ENCODE assay signal across 1 cellular context in the genomic region with DNA sequence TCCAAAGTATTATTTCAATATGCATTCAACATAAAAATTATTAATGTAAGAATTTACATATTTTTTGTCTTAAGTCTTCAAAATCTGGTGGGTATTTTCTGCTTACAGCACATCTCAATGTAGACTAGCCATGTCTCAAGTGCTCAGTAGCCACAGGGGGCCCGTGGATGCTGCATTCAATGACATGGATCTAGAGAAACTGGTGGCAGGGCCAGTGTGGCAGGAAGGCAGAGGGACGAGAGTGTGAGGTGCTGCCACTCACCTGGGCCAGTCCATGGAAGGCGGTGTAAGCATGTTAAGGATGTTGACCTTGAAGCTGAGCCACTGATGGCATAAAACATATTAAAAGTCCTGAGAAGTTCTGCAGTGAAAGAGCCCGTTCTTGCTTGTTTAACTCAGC.
TF ChIP-seq lines count a peak whose summit lies in the region.

No MANE protein-coding gene starts in this region.

TF ChIP-seq in H1, 55 proteins besides CTCF, POLR2A, EP300 and RAD21:
- TF ChIP-seq TCF12 (IDR thresholded peaks at IDR 0.05; ENCODE audit: low read depth, low read length) (no peak), KDM4A (IDR thresholded peaks at IDR 0.05; ENCODE audit: low read depth, low read length, severe bottlenecking) (no peak), MAFK (IDR thresholded peaks at IDR 0.05; ENCODE audit: low read depth, low read length) (no peak), CREB1 (IDR thresholded peaks at IDR 0.05) (no peak), CBX8 (IDR thresholded peaks at IDR 0.05; ENCODE audit: borderline replicate concordance, low read depth, low read length) (no peak), RNF2 (IDR thresholded peaks at IDR 0.05; ENCODE audit: borderline replicate concordance, low read depth, low read length, missing control alignments, poor library complexity, severe bottlenecking) (no peak), SIX5 (IDR thresholded peaks at IDR 0.05; ENCODE audit: low read depth, low read length) (no peak), FOSL1 (IDR thresholded peaks at IDR 0.05; ENCODE audit: insufficient read depth, low read depth, low read length) (no peak), RXRA (IDR thresholded peaks at IDR 0.05; ENCODE audit: insufficient read depth, low read depth, low read length) (no peak), EGR1 (IDR thresholded peaks at IDR 0.05; ENCODE audit: borderline replicate concordance, low read depth, low read length) (no peak), SIN3A (conservative IDR thresholded peaks at IDR 0.05 in 1 of 2, IDR thresholded peaks at IDR 0.05 in 1 of 2; ENCODE audit: low read depth in 1 of 2, low read length in 2 of 2) (no peak), JUND (IDR thresholded peaks at IDR 0.05; ENCODE audit: low read length) (no peak), CHD7 (IDR thresholded peaks at IDR 0.05; ENCODE audit: insufficient replicate concordance, low read length) (no peak), CEBPB (IDR thresholded peaks at IDR 0.05; ENCODE audit: low read depth, low read length) (no peak), RFX5 (IDR thresholded peaks at IDR 0.05; ENCODE audit: borderline replicate concordance, low read depth, low read length) (no peak), SUZ12 (IDR thresholded peaks at IDR 0.05; ENCODE audit: low read length) (no peak), CHD1 (IDR thresholded peaks at IDR 0.05; ENCODE audit: low read depth, low read length) (no peak), GABPA (IDR thresholded peaks at IDR 0.05; ENCODE audit: borderline replicate concordance, insufficient read depth, low read length) (no peak), BRCA1 (IDR thresholded peaks at IDR 0.05; ENCODE audit: low read depth, low read length) (no peak)
